ENCODE assay signal across 19 cellular contexts in the genomic region with DNA sequence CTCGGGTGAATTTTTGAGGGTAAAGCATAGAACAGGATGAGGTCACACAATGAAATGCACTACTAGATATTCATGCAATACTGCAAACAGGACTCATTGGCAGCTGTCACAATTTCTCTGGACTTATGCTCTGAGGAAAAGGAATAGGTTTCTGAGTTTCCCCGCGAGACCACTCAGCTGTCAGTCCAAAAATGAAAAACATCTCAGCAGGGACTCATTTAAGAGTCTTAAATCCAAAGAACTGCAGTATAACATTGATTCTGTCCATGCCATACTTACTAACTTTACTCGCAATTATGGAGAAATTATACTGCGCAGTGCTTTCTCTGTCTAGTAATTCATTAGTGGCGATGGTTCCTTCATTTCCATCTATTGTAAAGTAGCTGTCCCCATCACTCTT.
"Had no signal": no experiment of that assay in that cellular context is flagged by ENCODE, and none has a peak within 500 bp of the region (broad histone marks: within the 10 kb centered on the region; RNA-seq: fewer than 3 reads in every experiment).

No MANE protein-coding gene starts in this region.

- DNase-seq: dermis blood vessel endothelial cell; dorsolateral prefrontal cortex; effector CD4-positive, alpha-beta T cell; effector memory CD4-positive, alpha-beta T cell; foreskin keratinocyte; head of caudate nucleus; heart right ventricle; hippocampal formation; left cardiac atrium; left lung; left ventricle myocardium superior; lower lobe of right lung; mesenchymal stem cell; mucosa of descending colon; naive B cell; naive thymus-derived CD8-positive, alpha-beta T cell had no signal

- H3K27ac ChIP-seq: coronary artery, dorsolateral prefrontal cortex, esophagus muscularis mucosa, foreskin keratinocyte, gastroesophageal sphincter, heart right ventricle, left lung, lower lobe of right lung had no signal

- H3K4me3 ChIP-seq: coronary artery, dorsolateral prefrontal cortex, esophagus muscularis mucosa, gastroesophageal sphincter, heart right ventricle, left lung, lower lobe of right lung, mucosa of descending colon had no signal

- H3K27me3 ChIP-seq: dorsolateral prefrontal cortex, esophagus muscularis mucosa, foreskin keratinocyte, gastroesophageal sphincter, heart right ventricle, left lung had no signal

- H3K9me3 ChIP-seq: esophagus muscularis mucosa, gastroesophageal sphincter, left lung, lower lobe of right lung, mucosa of descending colon had no signal

- H3K36me3 ChIP-seq: esophagus muscularis mucosa, gastroesophageal sphincter, heart right ventricle, left lung, lower lobe of right lung had no signal
